In genomic region chr11:12122083-12122482, GRCh38 we compare ENCODE assay signal across 11 cellular contexts. TPM values are rescaled to one million over a fixed set of nuclear protein-coding genes. Genes with fewer than 3 reads are reported as not detected.
A peak's percentile ranks its signal among the peaks of the same experiment; 100 is the strongest.
DNase-seq lines count a peak whose midpoint lies in the region; ATAC-seq, FAIRE-seq and TF ChIP-seq lines count a peak whose summit lies in the region.
"Had no signal": no experiment of that assay in that cellular context is flagged by ENCODE, and none has a peak within 500 bp of the region (broad histone marks: within the 10 kb centered on the region; RNA-seq: fewer than 3 reads in every experiment).

No MANE protein-coding gene starts in this region.

- no peaks in the 10 kb centered on the region for H3K27me3 Mint-ChIP-seq in CD4-positive, alpha-beta T cell
- H3K27me3 Mint-ChIP-seq in activated CD8-positive, alpha-beta memory T cell treated with anti-CD3 and anti-CD28 coated beads, Interleukin-2, amount 10 ng/mL, durations not matched to agents 7 days and 5 days = no peaks in the 10 kb centered on the region
- H3K27me3 Mint-ChIP-seq: central memory CD8-positive, alpha-beta T cell had no signal

- no TSS peak for BruUV-seq in HepG2 (replicated peaks; lab: Mats Ljungman, UMichigan)

- H3K4me2 ChIP-seq in HepG2 (ENCODE audit: low read depth, low read length) = no peak overlapping the region

- WGBS in HepG2 (ENCODE audit: low lambda C conversion rate) = 64% methylated on average over 6 of the region's 6 CpGs

- no peak overlapping the region for H3K9ac ChIP-seq in HepG2 (ENCODE audit: insufficient read depth, low read depth, low read length)

- H3K79me2 ChIP-seq in HepG2 (ENCODE audit: insufficient read depth, low read length) = no peaks in the 10 kb centered on the region

- CTCF ChIA-PET in CD4-positive, alpha-beta T cell (lab: Charles Lee) = no interaction called here
- CTCF ChIA-PET in HepG2 (lab: Yijun Ruan, JAX; ENCODE audit: low intra/inter-chr PET ratio, low total read pairs) = interaction anchor here (2.0 kb wide), 1 partner anchor 114 kb away, joined by 13 read pairs; no protein-coding TSS in a partner anchor
- CTCF ChIA-PET in activated CD8-positive, alpha-beta memory T cell treated with anti-CD3 and anti-CD28 coated beads, Interleukin-2, amount 10 ng/mL, durations not matched to agents 7 days and 5 days (lab: Charles Lee) = interaction anchor here (0.8 to 2.7 kb wide), 9 partner anchors 11 to 160 kb away, joined by 3 to 10 read pairs (median 4); no protein-coding TSS in a partner anchor

- H3K27me3 ChIP-seq in CD4-positive, alpha-beta T cell (ENCODE audit: control insufficient read depth, insufficient read depth, low read length) = no peaks in the 10 kb centered on the region
- no peaks in the 10 kb centered on the region for H3K27me3 ChIP-seq in HAP-1 (ENCODE audit: low read depth)
- no peaks in the 10 kb centered on the region for H3K27me3 ChIP-seq in HepG2 (ENCODE audit: control insufficient read depth in 1 of 2, insufficient read depth in 2 of 2, low read length in 2 of 2)

- H3K36me3 Mint-ChIP-seq in CD4-positive, alpha-beta T cell (ENCODE audit: low read depth) = no peaks in the 10 kb centered on the region
- H3K36me3 Mint-ChIP-seq in activated CD8-positive, alpha-beta memory T cell treated with anti-CD3 and anti-CD28 coated beads, Interleukin-2, amount 10 ng/mL, durations not matched to agents 7 days and 5 days = peaks cover 1% of the 10 kb centered on the region
- H3K36me3 Mint-ChIP-seq: natural killer cell had no signal

- no peak for DNase-seq in CD4-positive, alpha-beta T cell
- DNase-seq in HAP-1 (ENCODE audit: low spot score in 2 of 2) (peak; percentile 8 to 45), HepG2 (ENCODE audit: low spot score) (peak; percentile 32), posterior vena cava (ENCODE audit: low spot score) (no peak)
- no peak for DNase-seq in activated CD8-positive, alpha-beta memory T cell treated with anti-CD3 and anti-CD28 coated beads, Interleukin-2, amount 10 ng/mL, durations not matched to agents 7 days and 5 days
- DNase-seq: activated B cell treated with CpG ODN at 0.5 μM for 24 hours, natural killer cell had no signal

- peaks cover 46% of the 10 kb centered on the region for H3K4me1 Mint-ChIP-seq in CD4-positive, alpha-beta T cell (ENCODE audit: low read depth)
- peaks cover 53% of the 10 kb centered on the region for H3K4me1 Mint-ChIP-seq in activated CD8-positive, alpha-beta memory T cell treated with anti-CD3 and anti-CD28 coated beads, Interleukin-2, amount 10 ng/mL, durations not matched to agents 7 days and 5 days
- H3K4me1 Mint-ChIP-seq: activated B cell treated with CpG ODN at 0.5 μM for 24 hours had no signal

- no peaks in the 10 kb centered on the region for H3K9me3 Mint-ChIP-seq in CD4-positive, alpha-beta T cell
- no peaks in the 10 kb centered on the region for H3K9me3 Mint-ChIP-seq in activated CD8-positive, alpha-beta memory T cell treated with anti-CD3 and anti-CD28 coated beads, Interleukin-2, amount 10 ng/mL, durations not matched to agents 7 days and 5 days (ENCODE audit: low read depth)
- H3K9me3 Mint-ChIP-seq: activated B cell treated with CpG ODN at 0.5 μM for 24 hours; central memory CD8-positive, alpha-beta T cell; natural killer cell had no signal

- H3K4me1 ChIP-seq in HAP-1 (no peaks in the 10 kb centered on the region), HepG2 (ENCODE audit: insufficient read depth, low read length) (peaks cover 21% of the 10 kb centered on the region)

- peak; percentile 13; the same call in 1 of the 2 replicates for TF ChIP-seq RAD21 in HepG2 (CRISPR knock-in tag; IDR thresholded peaks at IDR 0.05)

- intact Hi-C loops in CD4-positive, alpha-beta T cell (cut with DNase I, micrococcal nuclease) = no loop called here
- intact Hi-C loops in HepG2 (cut with micrococcal nuclease; ENCODE audit: unreplicated experiment) = loop anchor here (5.0 kb wide), 3 partner anchors 35 to 160 kb away; no protein-coding TSS in a partner anchor
- intact Hi-C loops in posterior vena cava (cut with DNase I) = loop anchor here in 1 of 2 donors (10.0 kb wide), 1 partner anchor 123 kb away; no protein-coding TSS in a partner anchor

- no peak for FAIRE-seq in HepG2 (lab: Jason Lieb, UNC)

- no peak overlapping the region for H3K4me3 Mint-ChIP-seq in CD4-positive, alpha-beta T cell
- H3K4me3 Mint-ChIP-seq in activated CD8-positive, alpha-beta memory T cell treated with anti-CD3 and anti-CD28 coated beads, Interleukin-2, amount 10 ng/mL, durations not matched to agents 7 days and 5 days = no peak overlapping the region
- H3K4me3 Mint-ChIP-seq: activated B cell treated with CpG ODN at 0.5 μM for 24 hours; central memory CD8-positive, alpha-beta T cell; natural killer cell had no signal

- H4K20me1 ChIP-seq in HepG2 (ENCODE audit: insufficient read depth, low read length) = no peaks in the 10 kb centered on the region

- H3K36me3 ChIP-seq in HAP-1 (replicated peaks) = no peaks in the 10 kb centered on the region
- no peaks in the 10 kb centered on the region for H3K36me3 ChIP-seq in HepG2 (replicated peaks in 1 of 2; ENCODE audit: control insufficient read depth in 1 of 2, insufficient read depth in 2 of 2, low read length in 2 of 2)

- no peak overlapping the region for H3K4me3 ChIP-seq in HAP-1
- no peak overlapping the region for H3K4me3 ChIP-seq in WI38 (ENCODE audit: low read depth, low read length)
- H3K4me3 ChIP-seq in HepG2 (replicated peaks in 1 of 3; ENCODE audit: insufficient read depth in 1 of 3, low read depth in 2 of 3, low read length in 3 of 3) = no peak overlapping the region

- in situ Hi-C loops in HAP-1 (cut with MboI; ENCODE audit: low sequenced_read_pairs) (no loop called here), HepG2 (cut with HindIII; ENCODE audit: extremely low pct_ligation_motif_present, low pct_unique_long_range_greater_than_20kb) (no loop called here)

- TF ChIP-seq POLR2A in HepG2 (IDR thresholded peaks at IDR 0.05; ENCODE audit: insufficient read depth in 1 of 2, low read depth in 2 of 2, low read length in 2 of 2) = no peak
- no peak for TF ChIP-seq POLR2A in GM18505 (IDR thresholded peaks at IDR 0.05; ENCODE audit: borderline replicate concordance, extremely low read depth, insufficient read depth, insufficient read length)

- no peak for ATAC-seq in CD4-positive, alpha-beta T cell (ENCODE audit: poor library complexity)
- peak; percentile 92 for ATAC-seq in HepG2
- ATAC-seq in GM18505 (IDR thresholded peaks at IDR 0.05; ENCODE audit: unreplicated experiment) = no peak
- no peak for ATAC-seq in activated CD8-positive, alpha-beta memory T cell treated with anti-CD3 and anti-CD28 coated beads, Interleukin-2, amount 10 ng/mL, durations not matched to agents 7 days and 5 days
- no peak for ATAC-seq in GM18502 (IDR thresholded peaks at IDR 0.05; ENCODE audit: poor library complexity, unreplicated experiment)
- ATAC-seq: natural killer cell had no signal

- POLR2A ChIA-PET in CD4-positive, alpha-beta T cell (lab: Charles Lee) = no interaction called here
- POLR2A ChIA-PET in HepG2 (lab: Yijun Ruan, JAX) = no interaction called here

- no peak overlapping the region for H3K27ac Mint-ChIP-seq in CD4-positive, alpha-beta T cell
- no peak overlapping the region for H3K27ac Mint-ChIP-seq in activated CD8-positive, alpha-beta memory T cell treated with anti-CD3 and anti-CD28 coated beads, Interleukin-2, amount 10 ng/mL, durations not matched to agents 7 days and 5 days
- H3K27ac Mint-ChIP-seq: activated B cell treated with CpG ODN at 0.5 μM for 24 hours, natural killer cell had no signal

- TF ChIP-seq CTCF in CD4-positive, alpha-beta T cell (IDR thresholded peaks at IDR 0.05) = peak; percentile 30
- TF ChIP-seq CTCF in WI38 (IDR thresholded peaks at IDR 0.05; ENCODE audit: low read depth, low read length) = peak; percentile 19; the same call in 1 of the 2 replicates
- peak; percentile 56 for TF ChIP-seq CTCF in HepG2 (CRISPR knock-in tag; IDR thresholded peaks at IDR 0.05)

- no peak overlapping the region for H2AFZ ChIP-seq in HepG2 (ENCODE audit: low read length)

- TF ChIP-seq EP300 in HepG2 (IDR thresholded peaks at IDR 0.05; ENCODE audit: low read depth in 2 of 2, low read length in 2 of 2) (no peak), HepG2 (CRISPR knock-in tag; IDR thresholded peaks at IDR 0.05; ENCODE audit: borderline replicate concordance) (no peak)

- H3K9me3 ChIP-seq in CD4-positive, alpha-beta T cell (ENCODE audit: control insufficient read depth, low read length) = no peaks in the 10 kb centered on the region
- H3K9me3 ChIP-seq in HAP-1 (no peaks in the 10 kb centered on the region), HepG2 (ENCODE audit: low read length) (no peaks in the 10 kb centered on the region)

- no peak overlapping the region for H3K27ac ChIP-seq in CD4-positive, alpha-beta T cell (ENCODE audit: low read depth, low read length)
- no peak overlapping the region for H3K27ac ChIP-seq in HepG2 (ENCODE audit: extremely low read length, insufficient read depth, low read length)

TF ChIP-seq in HepG2, 621 proteins besides CTCF, POLR2A, EP300 and RAD21 (continues in another document):
- TF ChIP-seq ZNF496 (CRISPR knock-in tag; IDR thresholded peaks at IDR 0.05; ENCODE audit: insufficient replicate concordance) = no peak

RNA-seq across cellular contexts. Expression of gene MICAL2, which starts 11.7 kb away (rescaled TPM):
- total RNA-seq in CD4-positive, alpha-beta T cell = 10 to 100 TPM; 12.8 to 14.1 TPM
- total RNA-seq in HepG2 (2016; rRNA removed; fragmentation: Illumina TruSeq; extraction: Trizol) (1.1 and 1.4 TPM in 2 replicates), posterior vena cava (100 to 1,000 TPM; 151 to 231 TPM)
- 0.18 and 0.51 TPM in 2 replicates for total RNA-seq in HepG2 (2016; cell fraction: cytosol; rRNA removed; fragmentation: Illumina TruSeq; extraction: Trizol; ENCODE audit: low read depth)
- total RNA-seq in HepG2 (2016; cell fraction: insoluble cytoplasmic fraction; rRNA removed; fragmentation: Illumina TruSeq; extraction: Trizol) = 1.1 and 1.7 TPM in 2 replicates
- 1.1 and 1.3 TPM in 2 replicates for total RNA-seq in HepG2 (2016; cell fraction: membrane; rRNA removed; fragmentation: Illumina TruSeq; extraction: Trizol)
- 1.6 and 3.7 TPM in 2 replicates for total RNA-seq in HepG2 (2016; cell fraction: nucleus; rRNA removed; fragmentation: Illumina TruSeq; extraction: Trizol)
- 0.59 and 0.78 TPM in 2 replicates for polyA plus RNA-seq in HepG2 (2011; rRNA removed)
- polyA plus RNA-seq in HepG2 (2011; cell fraction: cytosol; rRNA removed) = 0.46 and 0.50 TPM in 2 replicates
- polyA plus RNA-seq in HepG2 (2011; cell fraction: nucleus; rRNA removed) = 0.61 and 0.97 TPM in 2 replicates
- 0.48 and 1.6 TPM in 2 replicates for polyA plus RNA-seq in HepG2 (2012)
- polyA plus RNA-seq in HepG2 (2016; cell fraction: cytosol; fragmentation: Illumina TruSeq; extraction: Trizol; ENCODE audit: low read depth) = 0.29 and 0.53 TPM in 2 replicates
- polyA plus RNA-seq in HepG2 (2016; cell fraction: insoluble cytoplasmic fraction; fragmentation: Illumina TruSeq; extraction: Trizol; ENCODE audit: low read depth) = 0.73 and 1.3 TPM in 2 replicates
- polyA plus RNA-seq in HepG2 (2016; cell fraction: membrane; fragmentation: Illumina TruSeq; extraction: Trizol; ENCODE audit: low read depth) = 0.34 and 0.39 TPM in 2 replicates
- polyA plus RNA-seq in HepG2 (2016; cell fraction: nucleus; fragmentation: Illumina TruSeq; extraction: Trizol; ENCODE audit: insufficient read depth, low read depth) = 1.2 and 2.1 TPM in 2 replicates
- 1.6 and 8.6 TPM in 2 replicates for polyA minus RNA-seq in HepG2 (2011; rRNA and poly(A)+ RNA removed; ENCODE audit: low replicate concordance)
- 0.70 and 2.7 TPM in 2 replicates for polyA minus RNA-seq in HepG2 (2011; cell fraction: cytosol; rRNA and poly(A)+ RNA removed)
- polyA minus RNA-seq in HepG2 (2011; cell fraction: nucleus; rRNA and poly(A)+ RNA removed) = 2.4 and 3.5 TPM in 2 replicates
- 100 to 1,000 TPM; 120 to 168 TPM for total RNA-seq in activated CD8-positive, alpha-beta memory T cell treated with anti-CD3 and anti-CD28 coated beads, Interleukin-2, amount 10 ng/mL, durations not matched to agents 7 days and 5 days

Comparison
In these comparisons a context has a peak if more than half of its experiments do, and no peak if none do; other contexts are left out.
1. DNase-seq: peak in HAP-1 (2 of 2) and HepG2 (single experiment); none in CD4-positive, alpha-beta T cell (0 of 10), activated CD8-positive, alpha-beta memory T cell treated with anti-CD3 and anti-CD28 coated beads, Interleukin-2, amount 10 ng/mL, durations not matched to agents 7 days and 5 days (single experiment) and posterior vena cava (single experiment).
2. RNA of gene MICAL2, which starts 11.7 kb away (total RNA-seq): 151 to 231 TPM in posterior vena cava and 120 to 168 TPM in activated CD8-positive, alpha-beta memory T cell treated with anti-CD3 and anti-CD28 coated beads, Interleukin-2, amount 10 ng/mL, durations not matched to agents 7 days and 5 days; 12.8 to 14.1 TPM in CD4-positive, alpha-beta T cell and 0.18 to 3.7 TPM in HepG2; every median in the first group is over 4 times any median in the second.
3. Peak in every context shown above with its lines, with median percentiles within 50 percentile points of each other: CTCF ChIP-seq.